ENCODE assay signal across 1 cellular context in the genomic region with DNA sequence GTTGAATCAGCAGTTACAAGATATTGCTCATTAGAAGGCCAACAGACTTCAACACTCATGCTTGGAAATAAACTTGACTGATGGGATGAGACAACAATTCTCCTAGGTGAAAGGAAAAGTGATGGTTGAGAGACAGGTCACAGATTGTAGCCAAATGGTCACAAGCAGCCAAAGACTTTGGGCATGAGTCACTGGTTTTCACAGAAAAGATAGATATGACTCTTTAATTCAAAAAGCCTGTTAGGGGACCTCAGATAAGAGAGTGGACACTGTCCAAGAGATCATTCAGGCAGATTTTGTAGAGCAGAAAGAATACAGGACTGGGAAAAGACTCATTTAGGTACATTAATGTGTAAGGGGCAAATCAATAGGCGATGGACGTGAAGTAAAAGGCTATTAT.
TF ChIP-seq lines count a peak whose summit lies in the region.

No MANE protein-coding gene starts in this region.

TF ChIP-seq in K562, 482 proteins besides CTCF, POLR2A, EP300 and RAD21 (continued from another document and continues in another):
- TF ChIP-seq, protein P1, sequence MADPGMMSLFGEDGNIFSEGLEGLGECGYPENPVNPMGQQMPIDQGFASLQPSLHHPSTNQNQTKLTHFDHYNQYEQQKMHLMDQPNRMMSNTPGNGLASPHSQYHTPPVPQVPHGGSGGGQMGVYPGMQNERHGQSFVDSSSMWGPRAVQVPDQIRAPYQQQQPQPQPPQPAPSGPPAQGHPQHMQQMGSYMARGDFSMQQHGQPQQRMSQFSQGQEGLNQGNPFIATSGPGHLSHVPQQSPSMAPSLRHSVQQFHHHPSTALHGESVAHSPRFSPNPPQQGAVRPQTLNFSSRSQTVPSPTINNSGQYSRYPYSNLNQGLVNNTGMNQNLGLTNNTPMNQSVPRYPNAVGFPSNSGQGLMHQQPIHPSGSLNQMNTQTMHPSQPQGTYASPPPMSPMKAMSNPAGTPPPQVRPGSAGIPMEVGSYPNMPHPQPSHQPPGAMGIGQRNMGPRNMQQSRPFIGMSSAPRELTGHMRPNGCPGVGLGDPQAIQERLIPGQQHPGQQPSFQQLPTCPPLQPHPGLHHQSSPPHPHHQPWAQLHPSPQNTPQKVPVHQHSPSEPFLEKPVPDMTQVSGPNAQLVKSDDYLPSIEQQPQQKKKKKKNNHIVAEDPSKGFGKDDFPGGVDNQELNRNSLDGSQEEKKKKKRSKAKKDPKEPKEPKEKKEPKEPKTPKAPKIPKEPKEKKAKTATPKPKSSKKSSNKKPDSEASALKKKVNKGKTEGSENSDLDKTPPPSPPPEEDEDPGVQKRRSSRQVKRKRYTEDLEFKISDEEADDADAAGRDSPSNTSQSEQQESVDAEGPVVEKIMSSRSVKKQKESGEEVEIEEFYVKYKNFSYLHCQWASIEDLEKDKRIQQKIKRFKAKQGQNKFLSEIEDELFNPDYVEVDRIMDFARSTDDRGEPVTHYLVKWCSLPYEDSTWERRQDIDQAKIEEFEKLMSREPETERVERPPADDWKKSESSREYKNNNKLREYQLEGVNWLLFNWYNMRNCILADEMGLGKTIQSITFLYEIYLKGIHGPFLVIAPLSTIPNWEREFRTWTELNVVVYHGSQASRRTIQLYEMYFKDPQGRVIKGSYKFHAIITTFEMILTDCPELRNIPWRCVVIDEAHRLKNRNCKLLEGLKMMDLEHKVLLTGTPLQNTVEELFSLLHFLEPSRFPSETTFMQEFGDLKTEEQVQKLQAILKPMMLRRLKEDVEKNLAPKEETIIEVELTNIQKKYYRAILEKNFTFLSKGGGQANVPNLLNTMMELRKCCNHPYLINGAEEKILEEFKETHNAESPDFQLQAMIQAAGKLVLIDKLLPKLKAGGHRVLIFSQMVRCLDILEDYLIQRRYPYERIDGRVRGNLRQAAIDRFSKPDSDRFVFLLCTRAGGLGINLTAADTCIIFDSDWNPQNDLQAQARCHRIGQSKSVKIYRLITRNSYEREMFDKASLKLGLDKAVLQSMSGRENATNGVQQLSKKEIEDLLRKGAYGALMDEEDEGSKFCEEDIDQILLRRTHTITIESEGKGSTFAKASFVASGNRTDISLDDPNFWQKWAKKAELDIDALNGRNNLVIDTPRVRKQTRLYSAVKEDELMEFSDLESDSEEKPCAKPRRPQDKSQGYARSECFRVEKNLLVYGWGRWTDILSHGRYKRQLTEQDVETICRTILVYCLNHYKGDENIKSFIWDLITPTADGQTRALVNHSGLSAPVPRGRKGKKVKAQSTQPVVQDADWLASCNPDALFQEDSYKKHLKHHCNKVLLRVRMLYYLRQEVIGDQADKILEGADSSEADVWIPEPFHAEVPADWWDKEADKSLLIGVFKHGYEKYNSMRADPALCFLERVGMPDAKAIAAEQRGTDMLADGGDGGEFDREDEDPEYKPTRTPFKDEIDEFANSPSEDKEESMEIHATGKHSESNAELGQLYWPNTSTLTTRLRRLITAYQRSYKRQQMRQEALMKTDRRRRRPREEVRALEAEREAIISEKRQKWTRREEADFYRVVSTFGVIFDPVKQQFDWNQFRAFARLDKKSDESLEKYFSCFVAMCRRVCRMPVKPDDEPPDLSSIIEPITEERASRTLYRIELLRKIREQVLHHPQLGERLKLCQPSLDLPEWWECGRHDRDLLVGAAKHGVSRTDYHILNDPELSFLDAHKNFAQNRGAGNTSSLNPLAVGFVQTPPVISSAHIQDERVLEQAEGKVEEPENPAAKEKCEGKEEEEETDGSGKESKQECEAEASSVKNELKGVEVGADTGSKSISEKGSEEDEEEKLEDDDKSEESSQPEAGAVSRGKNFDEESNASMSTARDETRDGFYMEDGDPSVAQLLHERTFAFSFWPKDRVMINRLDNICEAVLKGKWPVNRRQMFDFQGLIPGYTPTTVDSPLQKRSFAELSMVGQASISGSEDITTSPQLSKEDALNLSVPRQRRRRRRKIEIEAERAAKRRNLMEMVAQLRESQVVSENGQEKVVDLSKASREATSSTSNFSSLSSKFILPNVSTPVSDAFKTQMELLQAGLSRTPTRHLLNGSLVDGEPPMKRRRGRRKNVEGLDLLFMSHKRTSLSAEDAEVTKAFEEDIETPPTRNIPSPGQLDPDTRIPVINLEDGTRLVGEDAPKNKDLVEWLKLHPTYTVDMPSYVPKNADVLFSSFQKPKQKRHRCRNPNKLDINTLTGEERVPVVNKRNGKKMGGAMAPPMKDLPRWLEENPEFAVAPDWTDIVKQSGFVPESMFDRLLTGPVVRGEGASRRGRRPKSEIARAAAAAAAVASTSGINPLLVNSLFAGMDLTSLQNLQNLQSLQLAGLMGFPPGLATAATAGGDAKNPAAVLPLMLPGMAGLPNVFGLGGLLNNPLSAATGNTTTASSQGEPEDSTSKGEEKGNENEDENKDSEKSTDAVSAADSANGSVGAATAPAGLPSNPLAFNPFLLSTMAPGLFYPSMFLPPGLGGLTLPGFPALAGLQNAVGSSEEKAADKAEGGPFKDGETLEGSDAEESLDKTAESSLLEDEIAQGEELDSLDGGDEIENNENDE (IDR thresholded peaks at IDR 0.05; ENCODE audit: low read depth, low read length), result no peak
- peak; percentile 83 for TF ChIP-seq JUND (IDR thresholded peaks at IDR 0.05; ENCODE audit: borderline replicate concordance, low read depth, low read length)
- peak; percentile 57; the same call in 1 of the 3 replicates for TF ChIP-seq JUND (tag; IDR thresholded peaks at IDR 0.05; ENCODE audit: borderline replicate concordance, low read depth, low read length)
- TF ChIP-seq SMARCC2 (IDR thresholded peaks at IDR 0.05; ENCODE audit: low read depth), result peak; percentile 27; the same call in 1 of the 2 replicates
- TF ChIP-seq ZNF134 (CRISPR knock-in tag; conservative IDR thresholded peaks at IDR 0.05), result no peak
- no peak for TF ChIP-seq ZNF830 (CRISPR knock-in tag; IDR thresholded peaks at IDR 0.05)
- peak; percentile 73; the same call in 1 of the 2 replicates for TF ChIP-seq SMARCA4 (IDR thresholded peaks at IDR 0.05)
- no peak for TF ChIP-seq RBM25 (IDR thresholded peaks at IDR 0.05; ENCODE audit: low read depth, low read length, severe bottlenecking)
- 0 out of 2 replicates have a peak, but pooled peaks have one; percentile 9 for TF ChIP-seq NCOR1 (IDR thresholded peaks at IDR 0.05)
- TF ChIP-seq, protein P2, sequence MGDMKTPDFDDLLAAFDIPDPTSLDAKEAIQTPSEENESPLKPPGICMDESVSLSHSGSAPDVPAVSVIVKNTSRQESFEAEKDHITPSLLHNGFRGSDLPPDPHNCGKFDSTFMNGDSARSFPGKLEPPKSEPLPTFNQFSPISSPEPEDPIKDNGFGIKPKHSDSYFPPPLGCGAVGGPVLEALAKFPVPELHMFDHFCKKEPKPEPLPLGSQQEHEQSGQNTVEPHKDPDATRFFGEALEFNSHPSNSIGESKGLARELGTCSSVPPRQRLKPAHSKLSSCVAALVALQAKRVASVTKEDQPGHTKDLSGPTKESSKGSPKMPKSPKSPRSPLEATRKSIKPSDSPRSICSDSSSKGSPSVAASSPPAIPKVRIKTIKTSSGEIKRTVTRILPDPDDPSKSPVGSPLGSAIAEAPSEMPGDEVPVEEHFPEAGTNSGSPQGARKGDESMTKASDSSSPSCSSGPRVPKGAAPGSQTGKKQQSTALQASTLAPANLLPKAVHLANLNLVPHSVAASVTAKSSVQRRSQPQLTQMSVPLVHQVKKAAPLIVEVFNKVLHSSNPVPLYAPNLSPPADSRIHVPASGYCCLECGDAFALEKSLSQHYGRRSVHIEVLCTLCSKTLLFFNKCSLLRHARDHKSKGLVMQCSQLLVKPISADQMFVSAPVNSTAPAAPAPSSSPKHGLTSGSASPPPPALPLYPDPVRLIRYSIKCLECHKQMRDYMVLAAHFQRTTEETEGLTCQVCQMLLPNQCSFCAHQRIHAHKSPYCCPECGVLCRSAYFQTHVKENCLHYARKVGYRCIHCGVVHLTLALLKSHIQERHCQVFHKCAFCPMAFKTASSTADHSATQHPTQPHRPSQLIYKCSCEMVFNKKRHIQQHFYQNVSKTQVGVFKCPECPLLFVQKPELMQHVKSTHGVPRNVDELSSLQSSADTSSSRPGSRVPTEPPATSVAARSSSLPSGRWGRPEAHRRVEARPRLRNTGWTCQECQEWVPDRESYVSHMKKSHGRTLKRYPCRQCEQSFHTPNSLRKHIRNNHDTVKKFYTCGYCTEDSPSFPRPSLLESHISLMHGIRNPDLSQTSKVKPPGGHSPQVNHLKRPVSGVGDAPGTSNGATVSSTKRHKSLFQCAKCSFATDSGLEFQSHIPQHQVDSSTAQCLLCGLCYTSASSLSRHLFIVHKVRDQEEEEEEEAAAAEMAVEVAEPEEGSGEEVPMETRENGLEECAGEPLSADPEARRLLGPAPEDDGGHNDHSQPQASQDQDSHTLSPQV (IDR thresholded peaks at IDR 0.05), result no peak
- no peak for TF ChIP-seq FOXK2 (conservative IDR thresholded peaks at IDR 0.05 in 1 of 2, IDR thresholded peaks at IDR 0.05 in 1 of 2; ENCODE audit: low read depth in 2 of 2)
- TF ChIP-seq ZBTB8A (IDR thresholded peaks at IDR 0.05; ENCODE audit: partially characterized antibody), result no peak
- TF ChIP-seq, protein P3, sequence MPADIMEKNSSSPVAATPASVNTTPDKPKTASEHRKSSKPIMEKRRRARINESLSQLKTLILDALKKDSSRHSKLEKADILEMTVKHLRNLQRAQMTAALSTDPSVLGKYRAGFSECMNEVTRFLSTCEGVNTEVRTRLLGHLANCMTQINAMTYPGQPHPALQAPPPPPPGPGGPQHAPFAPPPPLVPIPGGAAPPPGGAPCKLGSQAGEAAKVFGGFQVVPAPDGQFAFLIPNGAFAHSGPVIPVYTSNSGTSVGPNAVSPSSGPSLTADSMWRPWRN (IDR thresholded peaks at IDR 0.05; ENCODE audit: low read depth), result peak; percentile 68; the same call in 1 of the 2 replicates
- no peak for TF ChIP-seq ERF (CRISPR knock-in tag; IDR thresholded peaks at IDR 0.05)
- no peak for TF ChIP-seq EGR1 (conservative IDR thresholded peaks at IDR 0.05)
- no peak for TF ChIP-seq ZNF699 (CRISPR knock-in tag; IDR thresholded peaks at IDR 0.05; ENCODE audit: insufficient replicate concordance)
- no peak for TF ChIP-seq ZNF24 (IDR thresholded peaks at IDR 0.05)
- TF ChIP-seq, protein P4, sequence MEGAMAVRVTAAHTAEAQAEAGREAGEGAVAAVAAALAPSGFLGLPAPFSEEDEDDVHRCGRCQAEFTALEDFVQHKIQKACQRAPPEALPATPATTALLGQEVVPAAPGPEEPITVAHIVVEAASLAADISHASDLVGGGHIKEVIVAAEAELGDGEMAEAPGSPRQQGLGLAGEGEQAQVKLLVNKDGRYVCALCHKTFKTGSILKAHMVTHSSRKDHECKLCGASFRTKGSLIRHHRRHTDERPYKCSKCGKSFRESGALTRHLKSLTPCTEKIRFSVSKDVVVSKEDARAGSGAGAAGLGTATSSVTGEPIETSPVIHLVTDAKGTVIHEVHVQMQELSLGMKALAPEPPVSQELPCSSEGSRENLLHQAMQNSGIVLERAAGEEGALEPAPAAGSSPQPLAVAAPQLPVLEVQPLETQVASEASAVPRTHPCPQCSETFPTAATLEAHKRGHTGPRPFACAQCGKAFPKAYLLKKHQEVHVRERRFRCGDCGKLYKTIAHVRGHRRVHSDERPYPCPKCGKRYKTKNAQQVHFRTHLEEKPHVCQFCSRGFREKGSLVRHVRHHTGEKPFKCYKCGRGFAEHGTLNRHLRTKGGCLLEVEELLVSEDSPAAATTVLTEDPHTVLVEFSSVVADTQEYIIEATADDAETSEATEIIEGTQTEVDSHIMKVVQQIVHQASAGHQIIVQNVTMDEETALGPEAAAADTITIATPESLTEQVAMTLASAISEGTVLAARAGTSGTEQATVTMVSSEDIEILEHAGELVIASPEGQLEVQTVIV (CRISPR knock-in tag; IDR thresholded peaks at IDR 0.05; ENCODE audit: borderline replicate concordance), result no peak
- no peak for TF ChIP-seq CEBPB (tag; IDR thresholded peaks at IDR 0.05)
- TF ChIP-seq ELF2 (CRISPR knock-in tag; IDR thresholded peaks at IDR 0.05), result no peak
- TF ChIP-seq, protein P5, sequence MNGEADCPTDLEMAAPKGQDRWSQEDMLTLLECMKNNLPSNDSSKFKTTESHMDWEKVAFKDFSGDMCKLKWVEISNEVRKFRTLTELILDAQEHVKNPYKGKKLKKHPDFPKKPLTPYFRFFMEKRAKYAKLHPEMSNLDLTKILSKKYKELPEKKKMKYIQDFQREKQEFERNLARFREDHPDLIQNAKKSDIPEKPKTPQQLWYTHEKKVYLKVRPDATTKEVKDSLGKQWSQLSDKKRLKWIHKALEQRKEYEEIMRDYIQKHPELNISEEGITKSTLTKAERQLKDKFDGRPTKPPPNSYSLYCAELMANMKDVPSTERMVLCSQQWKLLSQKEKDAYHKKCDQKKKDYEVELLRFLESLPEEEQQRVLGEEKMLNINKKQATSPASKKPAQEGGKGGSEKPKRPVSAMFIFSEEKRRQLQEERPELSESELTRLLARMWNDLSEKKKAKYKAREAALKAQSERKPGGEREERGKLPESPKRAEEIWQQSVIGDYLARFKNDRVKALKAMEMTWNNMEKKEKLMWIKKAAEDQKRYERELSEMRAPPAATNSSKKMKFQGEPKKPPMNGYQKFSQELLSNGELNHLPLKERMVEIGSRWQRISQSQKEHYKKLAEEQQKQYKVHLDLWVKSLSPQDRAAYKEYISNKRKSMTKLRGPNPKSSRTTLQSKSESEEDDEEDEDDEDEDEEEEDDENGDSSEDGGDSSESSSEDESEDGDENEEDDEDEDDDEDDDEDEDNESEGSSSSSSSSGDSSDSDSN (IDR thresholded peaks at IDR 0.05; ENCODE audit: borderline replicate concordance in 1 of 2, low read depth in 2 of 2, low read length in 2 of 2), result no peak
- no peak for TF ChIP-seq SMC3 (conservative IDR thresholded peaks at IDR 0.05; ENCODE audit: insufficient read depth, low read depth, low read length)
- TF ChIP-seq, protein P6, sequence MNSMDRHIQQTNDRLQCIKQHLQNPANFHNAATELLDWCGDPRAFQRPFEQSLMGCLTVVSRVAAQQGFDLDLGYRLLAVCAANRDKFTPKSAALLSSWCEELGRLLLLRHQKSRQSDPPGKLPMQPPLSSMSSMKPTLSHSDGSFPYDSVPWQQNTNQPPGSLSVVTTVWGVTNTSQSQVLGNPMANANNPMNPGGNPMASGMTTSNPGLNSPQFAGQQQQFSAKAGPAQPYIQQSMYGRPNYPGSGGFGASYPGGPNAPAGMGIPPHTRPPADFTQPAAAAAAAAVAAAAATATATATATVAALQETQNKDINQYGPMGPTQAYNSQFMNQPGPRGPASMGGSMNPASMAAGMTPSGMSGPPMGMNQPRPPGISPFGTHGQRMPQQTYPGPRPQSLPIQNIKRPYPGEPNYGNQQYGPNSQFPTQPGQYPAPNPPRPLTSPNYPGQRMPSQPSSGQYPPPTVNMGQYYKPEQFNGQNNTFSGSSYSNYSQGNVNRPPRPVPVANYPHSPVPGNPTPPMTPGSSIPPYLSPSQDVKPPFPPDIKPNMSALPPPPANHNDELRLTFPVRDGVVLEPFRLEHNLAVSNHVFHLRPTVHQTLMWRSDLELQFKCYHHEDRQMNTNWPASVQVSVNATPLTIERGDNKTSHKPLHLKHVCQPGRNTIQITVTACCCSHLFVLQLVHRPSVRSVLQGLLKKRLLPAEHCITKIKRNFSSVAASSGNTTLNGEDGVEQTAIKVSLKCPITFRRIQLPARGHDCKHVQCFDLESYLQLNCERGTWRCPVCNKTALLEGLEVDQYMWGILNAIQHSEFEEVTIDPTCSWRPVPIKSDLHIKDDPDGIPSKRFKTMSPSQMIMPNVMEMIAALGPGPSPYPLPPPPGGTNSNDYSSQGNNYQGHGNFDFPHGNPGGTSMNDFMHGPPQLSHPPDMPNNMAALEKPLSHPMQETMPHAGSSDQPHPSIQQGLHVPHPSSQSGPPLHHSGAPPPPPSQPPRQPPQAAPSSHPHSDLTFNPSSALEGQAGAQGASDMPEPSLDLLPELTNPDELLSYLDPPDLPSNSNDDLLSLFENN (IDR thresholded peaks at IDR 0.05; ENCODE audit: low read depth in 2 of 2, low read length in 2 of 2), result no peak
